ENCODE assay signal across 18 cellular contexts in the genomic region with DNA sequence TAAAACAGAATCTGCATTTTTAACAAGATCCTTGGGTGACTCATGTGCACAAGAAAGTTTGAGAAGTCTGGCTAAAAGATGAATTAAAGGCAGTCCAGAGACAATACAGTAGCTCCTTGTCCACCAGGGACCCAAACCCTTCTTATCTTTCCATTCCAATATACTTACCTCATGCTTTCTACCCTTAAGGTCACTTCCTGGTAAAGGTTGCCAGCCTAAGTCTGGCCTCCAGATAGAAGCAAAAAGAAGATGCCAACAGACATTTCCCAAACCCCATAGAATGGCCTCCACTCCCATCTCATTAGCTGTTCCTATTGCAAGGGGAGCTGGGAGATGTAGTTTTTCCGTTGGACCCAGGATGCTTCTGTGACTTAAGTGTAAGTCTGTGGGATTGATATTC.
DNase-seq lines count a peak whose midpoint lies in the region; ATAC-seq and TF ChIP-seq lines count a peak whose summit lies in the region.
"Had no signal": no experiment of that assay in that cellular context is flagged by ENCODE, and none has a peak within 500 bp of the region (broad histone marks: within the 10 kb centered on the region; RNA-seq: fewer than 3 reads in every experiment).

No MANE protein-coding gene starts in this region.

- H3K36me3 Mint-ChIP-seq in type B pancreatic cell, result no peaks in the 10 kb centered on the region
- H3K36me3 Mint-ChIP-seq: CD8-positive, alpha-beta T cell had no signal

- H3K4me1 Mint-ChIP-seq in type B pancreatic cell (ENCODE audit: unreplicated experiment), result no peaks in the 10 kb centered on the region

- peaks cover 16 to 22% of the 10 kb centered on the region in 2 experiments for H3K4me1 ChIP-seq in HCT116 (ENCODE audit: control insufficient read depth in 1 of 2, insufficient read depth in 2 of 2, low read length in 2 of 2)
- H3K4me1 ChIP-seq: BLaER1 treated with 17β-estradiol and CSF1 and Interleukin-3, amounts not matched to agents 10 nM and 100 nM; HAP-1 had no signal

- RAD21 ChIA-PET in HCT116 (lab: Charles Lee; ENCODE audit: low non-redundant PET in 1 of 2, low total read pairs in 2 of 2, uncharacterized antibody in 2 of 2, unreplicated experiment in 2 of 2), result no interaction called here

- peak; percentile 76 for ATAC-seq in HCT116
- ATAC-seq in GM18517 (IDR thresholded peaks at IDR 0.05; ENCODE audit: unreplicated experiment), result no peak
- ATAC-seq: CD8-positive, alpha-beta T cell had no signal

- H3K9me3 ChIP-seq in HCT116 (ENCODE audit: control insufficient read depth in 1 of 2, insufficient read depth in 1 of 2, low read depth in 1 of 2, low read length in 2 of 2), result no peaks in the 10 kb centered on the region
- H3K9me3 ChIP-seq: BLaER1 treated with 17β-estradiol and CSF1 and Interleukin-3, amounts not matched to agents 10 nM and 100 nM; HAP-1 had no signal

- no peak for TF ChIP-seq POLR2A in HCT116 (IDR thresholded peaks at IDR 0.05; ENCODE audit: borderline replicate concordance, extremely low read depth, insufficient read depth, insufficient read length)

- H3K27ac Mint-ChIP-seq in type B pancreatic cell, result peak overlapping the region; percentile 59
- H3K27ac Mint-ChIP-seq: CD8-positive, alpha-beta T cell had no signal

- H3K9me3 Mint-ChIP-seq in type B pancreatic cell, result no peaks in the 10 kb centered on the region
- H3K9me3 Mint-ChIP-seq: CD8-positive, alpha-beta T cell had no signal

- POLR2A ChIA-PET in HCT116 (lab: Charles Lee), result no interaction called here

- H3K4me3 ChIP-seq in HCT116 (replicated peaks in 1 of 2; ENCODE audit: low read depth in 1 of 2, low read length in 2 of 2) (peak overlapping the region; percentile 8 to 17; a peak in 3 of 4 replicates), coronary artery (no peak overlapping the region)
- H3K4me3 ChIP-seq: BLaER1 treated with 17β-estradiol and CSF1 and Interleukin-3, amounts not matched to agents 10 nM and 100 nM; HAP-1 had no signal

- H3K9ac ChIP-seq in HCT116 (ENCODE audit: low read length), result peak overlapping the region; percentile 17
- H3K9ac ChIP-seq: BLaER1 treated with 17β-estradiol and CSF1 and Interleukin-3, amounts not matched to agents 10 nM and 100 nM had no signal

- TF ChIP-seq RAD21 in HCT116 (IDR thresholded peaks at IDR 0.05; ENCODE audit: low read depth), result no peak

- intact Hi-C loops in HCT116 (cut with micrococcal nuclease), result loop anchor here (10.0 kb wide), 1 partner anchor 357 kb away; no protein-coding TSS in a partner anchor

- H3K4me3 Mint-ChIP-seq in type B pancreatic cell, result no peak overlapping the region
- H3K4me3 Mint-ChIP-seq: CD8-positive, alpha-beta T cell had no signal

- H3K9me2 ChIP-seq in HCT116 (ENCODE audit: insufficient read depth), result no peaks in the 10 kb centered on the region; the same call in 1 of the 2 replicates

- H3K27ac ChIP-seq in HCT116 (ENCODE audit: low read depth, low read length) (peak overlapping the region; percentile 76; the same call in 1 of the 2 replicates), coronary artery (no peak overlapping the region)
- H3K27ac ChIP-seq: BLaER1 treated with 17β-estradiol and CSF1 and Interleukin-3, amounts not matched to agents 10 nM and 100 nM had no signal

- peak overlapping the region; percentile 63 for H3K4me2 ChIP-seq in HCT116 (ENCODE audit: low read length)
- H3K4me2 ChIP-seq: BLaER1 treated with 17β-estradiol and CSF1 and Interleukin-3, amounts not matched to agents 10 nM and 100 nM had no signal

- H3K79me2 ChIP-seq in HCT116 (ENCODE audit: insufficient read depth, low read length), result no peaks in the 10 kb centered on the region

- CTCF ChIA-PET in HCT116 (lab: Charles Lee), result no interaction called here

- no TSS peak for BruUV-seq in HCT116 (replicated peaks; lab: Mats Ljungman, UMichigan)

- peak overlapping the region; percentile 96 for H2AFZ ChIP-seq in HCT116 (ENCODE audit: low read depth, low read length, poor library complexity, severe bottlenecking)

- H3K27me3 Mint-ChIP-seq in type B pancreatic cell, result peaks cover 5% of the 10 kb centered on the region

- no peaks in the 10 kb centered on the region for H3K27me3 ChIP-seq in HCT116 (ENCODE audit: insufficient read depth, low read length)
- H3K27me3 ChIP-seq: BLaER1 treated with 17β-estradiol and CSF1 and Interleukin-3, amounts not matched to agents 10 nM and 100 nM had no signal

- TF ChIP-seq CTCF in HCT116 (IDR thresholded peaks at IDR 0.05 in 2 of 3, conservative IDR thresholded peaks at IDR 0.05 in 1 of 3; ENCODE audit: borderline replicate concordance in 1 of 3, insufficient read depth in 1 of 3, low read depth in 2 of 3, low read length in 2 of 3) (no peak), type B pancreatic cell (conservative IDR thresholded peaks at IDR 0.05) (no peak), coronary artery (IDR thresholded peaks at IDR 0.05) (no peak)

- no peaks in the 10 kb centered on the region for H3K36me3 ChIP-seq in HCT116 (ENCODE audit: control insufficient read depth in 1 of 2, insufficient read depth in 2 of 2, low read length in 2 of 2)
- H3K36me3 ChIP-seq: BLaER1 treated with 17β-estradiol and CSF1 and Interleukin-3, amounts not matched to agents 10 nM and 100 nM; HAP-1 had no signal

- H4K20me1 ChIP-seq in HCT116 (ENCODE audit: insufficient read depth), result no peaks in the 10 kb centered on the region
- H4K20me1 ChIP-seq: BLaER1 treated with 17β-estradiol and CSF1 and Interleukin-3, amounts not matched to agents 10 nM and 100 nM had no signal

- DNase-seq in HCT116 (ENCODE audit: low read depth, low spot score) (peak; percentile 38), SW480 (ENCODE audit: low spot score) (peak; percentile 7), islet precursor cell (peak; percentile 85), type B pancreatic cell (ENCODE audit: extremely low spot score, unreplicated experiment) (no peak), coronary artery (ENCODE audit: low spot score) (no peak)
- DNase-seq in central memory CD4-positive, alpha-beta T cell, result no peak
- DNase-seq: CD8-positive, alpha-beta T cell; DMS79; Kasumi-1; NCI-H1105; NCI-H1694; NCI-H2081 treated with DMSO at 0.1 percent for 48 hours; NCI-H510A treated with DMSO at 0.1 percent for 48 hours; NCI-H82; OCI-M1 had no signal

TF ChIP-seq in HCT116, 20 proteins besides CTCF, POLR2A, EP300 and RAD21:
- TF ChIP-seq, protein P1, sequence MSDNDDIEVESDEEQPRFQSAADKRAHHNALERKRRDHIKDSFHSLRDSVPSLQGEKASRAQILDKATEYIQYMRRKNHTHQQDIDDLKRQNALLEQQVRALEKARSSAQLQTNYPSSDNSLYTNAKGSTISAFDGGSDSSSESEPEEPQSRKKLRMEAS (IDR thresholded peaks at IDR 0.05), result 0 out of 2 replicates have a peak, but pooled peaks have one; percentile 4
- TF ChIP-seq YY1 (IDR thresholded peaks at IDR 0.05; ENCODE audit: extremely low read depth, insufficient replicate concordance, low read depth, low read length) (peak; percentile 75), SP1 (IDR thresholded peaks at IDR 0.05; ENCODE audit: low read depth) (no peak)

Comparison
In these comparisons a context has a peak if more than half of its experiments do, and no peak if none do; other contexts are left out.
1. DNase-seq: peak in HCT116 (single experiment), SW480 (single experiment) and islet precursor cell (single experiment); none in type B pancreatic cell (single experiment), central memory CD4-positive, alpha-beta T cell (single experiment) and coronary artery (single experiment).